ENCODE assay signal across 26 cellular contexts in the genomic region with DNA sequence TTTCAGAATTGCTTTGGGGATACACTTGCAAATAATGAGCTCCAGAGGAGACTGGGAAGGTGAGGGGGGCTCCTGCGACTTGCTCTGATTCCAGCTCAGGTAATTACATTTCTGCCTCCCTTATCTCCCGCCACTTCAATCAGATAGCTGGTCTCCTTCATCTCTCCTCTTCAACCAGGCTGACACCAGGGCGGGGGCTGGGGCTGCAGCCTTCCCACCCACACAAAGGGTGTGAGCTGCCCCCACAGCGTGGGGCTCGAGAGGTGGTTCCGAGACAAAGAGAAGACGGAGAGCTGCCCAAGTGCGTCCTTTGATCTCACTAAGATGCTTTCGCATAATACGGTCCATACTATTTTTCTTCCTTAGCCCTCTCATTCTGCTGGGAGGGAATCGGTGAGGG.
"Had no signal": no experiment of that assay in that cellular context is flagged by ENCODE, and none has a peak within 500 bp of the region (broad histone marks: within the 10 kb centered on the region; RNA-seq: fewer than 3 reads in every experiment).

No MANE protein-coding gene starts in this region.

- H3K36me3 Mint-ChIP-seq: immature natural killer cell, memory B cell had no signal

- H3K27ac Mint-ChIP-seq: activated naive CD8-positive, alpha-beta T cell treated with anti-CD3 and anti-CD28 coated beads, Interleukin-2, amount 50 U/mL, for 24 hours; immature natural killer cell; memory B cell; nephron progenitor cell; T-helper 17 cell had no signal

- H3K4me3 ChIP-seq: body of pancreas, cardiac muscle cell, hepatocyte, mucosa of descending colon had no signal

- H3K27me3 ChIP-seq: body of pancreas, cardiac muscle cell, foreskin keratinocyte had no signal

- DNase-seq: activated CD4-positive, alpha-beta T cell treated with anti-CD3 and anti-CD28 coated beads for 4 hours; activated CD4-positive, alpha-beta T cell treated with anti-CD3 and anti-CD28 coated beads, Interleukin-2, amount 50 U/mL, for 48 hours; activated CD4-positive, CD25-positive, alpha-beta regulatory T cell; activated CD8-positive, alpha-beta memory T cell treated with anti-CD3 and anti-CD28 coated beads, Interleukin-2, amount 50 U/mL, for 48 hours; activated effector memory CD4-positive, alpha-beta T cell treated with Interleukin-2 at 50 U/mL for 16 hours; activated naive CD4-positive, alpha-beta T cell treated with anti-CD3 and anti-CD28 coated beads, Interleukin-2, amount 50 U/mL, for 16 hours; activated naive CD8-positive, alpha-beta T cell treated with anti-CD3 and anti-CD28 coated beads, Interleukin-2, amount 50 U/mL, for 24 hours; activated T-cell treated with anti-CD3 and anti-CD28 coated beads, Interleukin-2, amount 50 U/mL, for 48 hours; dermis blood vessel endothelial cell; effector CD8-positive, alpha-beta T cell; foreskin keratinocyte; immature natural killer cell; left ventricle myocardium superior; nephron progenitor cell; occipital lobe; retina; stimulated activated CD4-positive, alpha-beta T cell treated with anti-CD3 and anti-CD28 coated beads, Interleukin-12 subunit alpha, Interleukin-12 subunit beta, amount 100 ng/mL, for 4 hours; stimulated activated CD4-positive, alpha-beta T cell treated with anti-CD3 and anti-CD28 coated beads, Interleukin-4, amount 100 ng/mL, for 4 hours; stimulated activated naive CD8-positive, alpha-beta T cell treated with anti-CD3 and anti-CD28 coated beads, Interleukin-15, Interleukin-2, amounts not matched to agents 100 U/mL and 50 U/mL, for 24 hours; SW 1271; T-helper 17 cell had no signal

- H3K4me1 ChIP-seq: body of pancreas, foreskin keratinocyte had no signal

- H3K9me3 Mint-ChIP-seq: activated naive CD8-positive, alpha-beta T cell treated with anti-CD3 and anti-CD28 coated beads, Interleukin-2, amount 50 U/mL, for 24 hours; immature natural killer cell; memory B cell; nephron progenitor cell had no signal

- H3K36me3 ChIP-seq: cardiac muscle cell had no signal

- H3K9me3 ChIP-seq: body of pancreas, mucosa of descending colon had no signal

- H3K27ac ChIP-seq: body of pancreas, cardiac muscle cell, foreskin keratinocyte, hepatocyte had no signal

- H2AFZ ChIP-seq: hepatocyte had no signal

- H3K4me2 ChIP-seq: hepatocyte had no signal

- H3K4me1 Mint-ChIP-seq: immature natural killer cell, memory B cell had no signal

- ATAC-seq: activated naive CD8-positive, alpha-beta T cell treated with anti-CD3 and anti-CD28 coated beads, Interleukin-2, amount 50 U/mL, for 24 hours; body of pancreas; foreskin keratinocyte; left ventricle myocardium superior; mucosa of descending colon; stimulated activated naive CD8-positive, alpha-beta T cell treated with anti-CD3 and anti-CD28 coated beads, Interleukin-15, Interleukin-2, amounts not matched to agents 100 U/mL and 50 U/mL, for 24 hours; T-helper 17 cell had no signal

- H3K4me3 Mint-ChIP-seq: activated naive CD8-positive, alpha-beta T cell treated with anti-CD3 and anti-CD28 coated beads, Interleukin-2, amount 50 U/mL, for 24 hours; immature natural killer cell; memory B cell; T-helper 17 cell had no signal
